Comparison of ENCODE assay signal across 1 cellular context in the genomic region with DNA sequence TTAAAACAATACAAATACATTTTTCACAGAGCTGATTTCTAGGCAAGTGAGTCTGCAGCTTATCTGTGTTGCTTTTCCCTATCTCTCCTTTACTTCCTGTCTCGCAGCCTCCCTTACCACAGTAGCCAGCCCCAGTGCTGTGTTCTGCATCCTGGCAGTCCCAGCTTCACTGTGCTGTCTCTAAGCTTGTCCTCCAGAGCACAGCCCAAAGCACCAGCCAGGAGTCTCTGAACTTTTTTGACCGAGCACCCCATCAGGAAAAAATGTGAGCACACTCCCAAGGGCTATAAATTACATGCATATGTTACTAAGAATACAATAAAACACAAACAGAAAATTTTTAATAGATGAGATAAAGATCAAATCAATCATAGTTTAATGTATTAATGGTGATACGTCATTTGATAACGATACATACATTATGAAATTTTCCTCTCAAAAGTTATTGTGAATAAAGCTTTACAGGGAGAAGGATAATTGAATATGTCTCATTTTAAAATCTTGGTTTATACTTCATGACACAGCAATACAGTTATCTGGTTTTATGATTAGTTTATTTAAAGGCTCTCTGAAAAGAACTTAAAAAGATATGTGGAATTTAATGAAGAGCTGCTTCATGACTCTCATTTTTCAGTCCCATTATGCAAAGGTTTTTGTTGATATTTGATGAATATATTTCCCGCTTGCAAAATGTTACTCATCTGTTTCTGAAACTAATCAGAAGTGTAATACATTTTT.
TF ChIP-seq lines count a peak whose summit lies in the region.

No MANE protein-coding gene starts in this region.

TF ChIP-seq in K562, 482 proteins besides CTCF, POLR2A, EP300 and RAD21 (continued from another document and continues in another):
- TF ChIP-seq ZNF280A (IDR thresholded peaks at IDR 0.05; ENCODE audit: low read depth, partially characterized antibody): no peak
- TF ChIP-seq LEF1 (IDR thresholded peaks at IDR 0.05): no peak
- TF ChIP-seq HOMEZ (CRISPR knock-in tag; IDR thresholded peaks at IDR 0.05): no peak
- peak; percentile 48 to 57; a peak in 2 of 4 replicates for TF ChIP-seq HDAC1 (IDR thresholded peaks at IDR 0.05)
- TF ChIP-seq, protein P1, sequence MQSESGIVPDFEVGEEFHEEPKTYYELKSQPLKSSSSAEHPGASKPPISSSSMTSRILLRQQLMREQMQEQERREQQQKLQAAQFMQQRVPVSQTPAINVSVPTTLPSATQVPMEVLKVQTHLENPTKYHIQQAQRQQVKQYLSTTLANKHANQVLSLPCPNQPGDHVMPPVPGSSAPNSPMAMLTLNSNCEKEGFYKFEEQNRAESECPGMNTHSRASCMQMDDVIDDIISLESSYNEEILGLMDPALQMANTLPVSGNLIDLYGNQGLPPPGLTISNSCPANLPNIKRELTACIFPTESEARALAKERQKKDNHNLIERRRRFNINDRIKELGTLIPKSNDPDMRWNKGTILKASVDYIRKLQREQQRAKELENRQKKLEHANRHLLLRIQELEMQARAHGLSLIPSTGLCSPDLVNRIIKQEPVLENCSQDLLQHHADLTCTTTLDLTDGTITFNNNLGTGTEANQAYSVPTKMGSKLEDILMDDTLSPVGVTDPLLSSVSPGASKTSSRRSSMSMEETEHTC (IDR thresholded peaks at IDR 0.05): no peak
- TF ChIP-seq PHB2 (IDR thresholded peaks at IDR 0.05; ENCODE audit: low read depth): no peak
- no peak for TF ChIP-seq NR2F6 (CRISPR knock-in tag; IDR thresholded peaks at IDR 0.05)
- 0 out of 2 replicates have a peak, but pooled peaks have one; percentile 31 for TF ChIP-seq ATF4 (CRISPR knock-in tag; IDR thresholded peaks at IDR 0.05)
- TF ChIP-seq ETV5 (CRISPR knock-in tag; IDR thresholded peaks at IDR 0.05; ENCODE audit: low read depth): peak; percentile 97
- TF ChIP-seq ZNF766 (CRISPR knock-in tag; conservative IDR thresholded peaks at IDR 0.05): no peak; the same call in 1 of the 2 replicates
- TF ChIP-seq, protein P2, sequence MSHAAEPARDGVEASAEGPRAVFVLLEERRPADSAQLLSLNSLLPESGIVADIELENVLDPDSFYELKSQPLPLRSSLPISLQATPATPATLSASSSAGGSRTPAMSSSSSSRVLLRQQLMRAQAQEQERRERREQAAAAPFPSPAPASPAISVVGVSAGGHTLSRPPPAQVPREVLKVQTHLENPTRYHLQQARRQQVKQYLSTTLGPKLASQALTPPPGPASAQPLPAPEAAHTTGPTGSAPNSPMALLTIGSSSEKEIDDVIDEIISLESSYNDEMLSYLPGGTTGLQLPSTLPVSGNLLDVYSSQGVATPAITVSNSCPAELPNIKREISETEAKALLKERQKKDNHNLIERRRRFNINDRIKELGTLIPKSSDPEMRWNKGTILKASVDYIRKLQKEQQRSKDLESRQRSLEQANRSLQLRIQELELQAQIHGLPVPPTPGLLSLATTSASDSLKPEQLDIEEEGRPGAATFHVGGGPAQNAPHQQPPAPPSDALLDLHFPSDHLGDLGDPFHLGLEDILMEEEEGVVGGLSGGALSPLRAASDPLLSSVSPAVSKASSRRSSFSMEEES (CRISPR knock-in tag; IDR thresholded peaks at IDR 0.05): no peak
- TF ChIP-seq STAT5A (IDR thresholded peaks at IDR 0.05; ENCODE audit: borderline replicate concordance, low read length): 0 out of 2 replicates have a peak, but pooled peaks have one; percentile 9
- TF ChIP-seq ATF3 (IDR thresholded peaks at IDR 0.05): no peak
- TF ChIP-seq ATF3 (CRISPR knock-in tag; conservative IDR thresholded peaks at IDR 0.05): 0 out of 2 replicates have a peak, but pooled peaks have one; percentile 32
- no peak for TF ChIP-seq ZNF398 (CRISPR knock-in tag; IDR thresholded peaks at IDR 0.05)
- no peak for TF ChIP-seq CBX2 (IDR thresholded peaks at IDR 0.05; ENCODE audit: insufficient read depth, low read length, poor library complexity, severe bottlenecking)
- no peak for TF ChIP-seq GTF2B (IDR thresholded peaks at IDR 0.05; ENCODE audit: extremely low read depth, insufficient read length)
- no peak for TF ChIP-seq SP1 (CRISPR knock-in tag; IDR thresholded peaks at IDR 0.05)
- no peak for TF ChIP-seq TAF15 (IDR thresholded peaks at IDR 0.05; ENCODE audit: low read depth, low read length)
- TF ChIP-seq ZNF143 (CRISPR knock-in tag; IDR thresholded peaks at IDR 0.05): no peak
- TF ChIP-seq ZSCAN32 (CRISPR knock-in tag; IDR thresholded peaks at IDR 0.05): no peak
- TF ChIP-seq NFE2L1 (tag; IDR thresholded peaks at IDR 0.05; ENCODE audit: borderline replicate concordance, low read depth): no peak; the same call in 1 of the 2 replicates
- no peak for TF ChIP-seq RNF219 (CRISPR knock-in tag; IDR thresholded peaks at IDR 0.05)
- peak; percentile 73; the same call in 1 of the 2 replicates for TF ChIP-seq GATAD2A (IDR thresholded peaks at IDR 0.05)
- TF ChIP-seq SMARCE1 (IDR thresholded peaks at IDR 0.05): peak; percentile 90
- TF ChIP-seq, protein P3, sequence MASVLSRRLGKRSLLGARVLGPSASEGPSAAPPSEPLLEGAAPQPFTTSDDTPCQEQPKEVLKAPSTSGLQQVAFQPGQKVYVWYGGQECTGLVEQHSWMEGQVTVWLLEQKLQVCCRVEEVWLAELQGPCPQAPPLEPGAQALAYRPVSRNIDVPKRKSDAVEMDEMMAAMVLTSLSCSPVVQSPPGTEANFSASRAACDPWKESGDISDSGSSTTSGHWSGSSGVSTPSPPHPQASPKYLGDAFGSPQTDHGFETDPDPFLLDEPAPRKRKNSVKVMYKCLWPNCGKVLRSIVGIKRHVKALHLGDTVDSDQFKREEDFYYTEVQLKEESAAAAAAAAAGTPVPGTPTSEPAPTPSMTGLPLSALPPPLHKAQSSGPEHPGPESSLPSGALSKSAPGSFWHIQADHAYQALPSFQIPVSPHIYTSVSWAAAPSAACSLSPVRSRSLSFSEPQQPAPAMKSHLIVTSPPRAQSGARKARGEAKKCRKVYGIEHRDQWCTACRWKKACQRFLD (CRISPR knock-in tag; IDR thresholded peaks at IDR 0.05): no peak
- TF ChIP-seq, protein P4, sequence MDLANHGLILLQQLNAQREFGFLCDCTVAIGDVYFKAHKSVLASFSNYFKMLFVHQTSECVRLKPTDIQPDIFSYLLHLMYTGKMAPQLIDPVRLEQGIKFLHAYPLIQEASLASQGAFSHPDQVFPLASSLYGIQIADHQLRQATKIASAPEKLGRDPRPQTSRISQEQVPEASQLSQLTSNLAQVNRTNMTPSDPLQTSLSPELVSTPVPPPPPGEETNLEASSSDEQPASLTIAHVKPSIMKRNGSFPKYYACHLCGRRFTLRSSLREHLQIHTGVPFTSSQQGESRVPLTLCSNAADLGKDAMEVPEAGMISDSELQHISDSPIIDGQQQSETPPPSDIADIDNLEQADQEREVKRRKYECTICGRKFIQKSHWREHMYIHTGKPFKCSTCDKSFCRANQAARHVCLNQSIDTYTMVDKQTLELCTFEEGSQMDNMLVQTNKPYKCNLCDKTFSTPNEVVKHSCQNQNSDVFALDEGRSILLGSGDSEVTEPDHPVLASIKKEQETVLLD (IDR thresholded peaks at IDR 0.05): peak; percentile 64
- TF ChIP-seq ETV1 (tag; conservative IDR thresholded peaks at IDR 0.05; ENCODE audit: low read depth): peak; percentile 99
- 0 out of 4 replicates have a peak, but pooled peaks of 1 of the 2 experiments have one; percentile 9 for TF ChIP-seq SRF (CRISPR knock-in tag; IDR thresholded peaks at IDR 0.05)
